ENCODE assay signal across 12 cellular contexts in the genomic region with DNA sequence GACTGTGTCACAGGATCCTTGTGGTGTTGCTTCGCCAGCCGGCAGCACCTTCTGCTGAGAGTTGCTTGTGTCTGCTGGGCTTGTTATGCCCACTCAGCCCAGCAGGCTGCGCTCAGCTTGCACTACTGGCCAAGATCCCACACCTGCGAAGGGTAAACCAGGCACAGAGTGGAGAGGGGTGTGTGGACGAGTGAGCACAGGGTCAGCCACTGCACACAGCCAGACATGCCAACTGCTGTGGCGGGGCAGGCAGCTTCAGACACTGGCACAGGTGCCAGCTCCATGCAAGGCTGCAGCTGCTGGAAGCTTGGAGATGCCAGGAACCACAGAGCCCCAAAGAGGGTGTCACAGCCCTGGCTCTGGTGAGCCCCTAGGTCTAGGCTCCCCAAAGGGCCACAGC.
A peak's percentile ranks its signal among the peaks of the same experiment; 100 is the strongest.
DNase-seq lines count a peak whose midpoint lies in the region; ATAC-seq and TF ChIP-seq lines count a peak whose summit lies in the region.
"Had no signal": no experiment of that assay in that cellular context is flagged by ENCODE, and none has a peak within 500 bp of the region (broad histone marks: within the 10 kb centered on the region; RNA-seq: fewer than 3 reads in every experiment).

No MANE protein-coding gene starts in this region.

- no peaks in the 10 kb centered on the region for H3K36me3 Mint-ChIP-seq in progenitor cell of endocrine pancreas (ENCODE audit: insufficient read depth)

- H3K27ac ChIP-seq in coronary artery (peak overlapping the region; percentile 74 to 84), heart left ventricle (no peak overlapping the region), esophagus muscularis mucosa (replicated peaks in 1 of 4) (no peak overlapping the region)
- H3K27ac ChIP-seq: epithelial cell of prostate had no signal

- TF ChIP-seq POLR2A in heart left ventricle (IDR thresholded peaks at IDR 0.05) (no peak), esophagus muscularis mucosa (IDR thresholded peaks at IDR 0.05; ENCODE audit: low read depth) (no peak)

- H3K9me3 ChIP-seq in Loucy (ENCODE audit: insufficient read depth, low read depth, low read length) (no peaks in the 10 kb centered on the region), heart left ventricle (peaks cover 0 to 3% (median 0%) of the 10 kb centered on the region in 12 donors), esophagus muscularis mucosa (no peaks in the 10 kb centered on the region)

- WGBS in heart left ventricle, 4 donors, result 80 to 89% (median 87%) methylated on average over 3 to 6 of the region's 6 CpGs
- 77% methylated on average over 4 of the region's 6 CpGs for WGBS in esophagus muscularis mucosa

- H3F3A ChIP-seq in Loucy (ENCODE audit: low read depth), result no peaks in the 10 kb centered on the region

- ATAC-seq in heart left ventricle, result no peak
- no peak for ATAC-seq in HG02973 (IDR thresholded peaks at IDR 0.05; ENCODE audit: unreplicated experiment)
- ATAC-seq: activated T-helper 17 cell treated with anti-CD3 and anti-CD28 coated beads, Interleukin-2, amount 50 U/mL, for 72 hours had no signal

- H3K27me3 ChIP-seq in Loucy (ENCODE audit: insufficient read depth, low read length, poor library complexity, severe bottlenecking) (no peaks in the 10 kb centered on the region), heart left ventricle (no peaks in the 10 kb centered on the region), esophagus muscularis mucosa (no peaks in the 10 kb centered on the region)

- H3K9me3 Mint-ChIP-seq in progenitor cell of endocrine pancreas (ENCODE audit: low read depth), result no peaks in the 10 kb centered on the region

- H3K36me3 ChIP-seq in Loucy (ENCODE audit: insufficient read depth, low read length), result no peaks in the 10 kb centered on the region
- no peaks in the 10 kb centered on the region for H3K36me3 ChIP-seq in heart left ventricle
- H3K36me3 ChIP-seq in esophagus muscularis mucosa, result no peaks in the 10 kb centered on the region

- H2AFZ ChIP-seq in Loucy (ENCODE audit: low read length), result no peak overlapping the region

- H3K4me3 Mint-ChIP-seq in progenitor cell of endocrine pancreas (ENCODE audit: low read depth), result no peak overlapping the region
- H3K4me3 Mint-ChIP-seq: activated T-helper 17 cell treated with anti-CD3 and anti-CD28 coated beads, Interleukin-2, amount 50 U/mL, for 72 hours had no signal

- no peak for TF ChIP-seq EP300 in esophagus muscularis mucosa (IDR thresholded peaks at IDR 0.05)

- H4K20me1 ChIP-seq in Loucy (ENCODE audit: insufficient read depth, low read length, poor library complexity, severe bottlenecking), result no peaks in the 10 kb centered on the region

- no peak overlapping the region for H3K27ac Mint-ChIP-seq in progenitor cell of endocrine pancreas
- H3K27ac Mint-ChIP-seq: activated T-helper 17 cell treated with anti-CD3 and anti-CD28 coated beads, Interleukin-2, amount 50 U/mL, for 72 hours had no signal

- no peak overlapping the region for H3K4me2 ChIP-seq in Loucy (ENCODE audit: low read depth, low read length, poor library complexity, severe bottlenecking)

- H3K4me3 ChIP-seq in Loucy (ENCODE audit: low read length, poor library complexity, severe bottlenecking), result no peak overlapping the region
- H3K4me3 ChIP-seq in coronary artery, result no peak overlapping the region
- no peak overlapping the region for H3K4me3 ChIP-seq in heart left ventricle
- no peak overlapping the region for H3K4me3 ChIP-seq in esophagus muscularis mucosa

- TF ChIP-seq CTCF in GM12874 (IDR thresholded peaks at IDR 0.05; ENCODE audit: insufficient read depth, low read depth, low read length) (peak; percentile 72), Loucy (conservative IDR thresholded peaks at IDR 0.05; ENCODE audit: low read length) (peak; percentile 54), coronary artery (IDR thresholded peaks at IDR 0.05) (no peak), progenitor cell of endocrine pancreas (IDR thresholded peaks at IDR 0.05; ENCODE audit: unreplicated experiment) (peak; percentile 53), heart left ventricle (IDR thresholded peaks at IDR 0.05) (no peak), esophagus muscularis mucosa (IDR thresholded peaks at IDR 0.05) (no peak)

- no peaks in the 10 kb centered on the region for H3K27me3 Mint-ChIP-seq in progenitor cell of endocrine pancreas
- H3K27me3 Mint-ChIP-seq: activated T-helper 17 cell treated with anti-CD3 and anti-CD28 coated beads, Interleukin-2, amount 50 U/mL, for 72 hours had no signal

- no peaks in the 10 kb centered on the region for H3K79me2 ChIP-seq in Loucy (ENCODE audit: insufficient read depth, low read length)

- intact Hi-C loops in heart left ventricle (cut with DNase I), result no loop called here
- intact Hi-C loops in esophagus muscularis mucosa (cut with DNase I), result no loop called here

- no peak overlapping the region for H3K9ac ChIP-seq in Loucy (ENCODE audit: low read depth, low read length, poor library complexity, severe bottlenecking)

- DNase-seq in coronary artery (ENCODE audit: low spot score) (no peak), progenitor cell of endocrine pancreas (ENCODE audit: low spot score, unreplicated experiment) (no peak), NCI-H2227 treated with DMSO at 0.1 percent for 48 hours (lab: John Stamatoyannopoulos, UW) (no peak), heart left ventricle (no peak), esophagus muscularis mucosa (ENCODE audit: extremely low spot score) (no peak)
- DNase-seq: stimulated activated CD4-positive, alpha-beta T cell treated with anti-CD3 and anti-CD28 coated beads, Interleukin-15, amount 100 ng/mL, for 24 hours; SW 1271 had no signal

- H3K4me1 ChIP-seq in Loucy (ENCODE audit: insufficient read depth, low read length, poor library complexity, severe bottlenecking) (no peaks in the 10 kb centered on the region), heart left ventricle (peaks cover 0 to 28% (median 5%) of the 10 kb centered on the region in 12 donors), esophagus muscularis mucosa (peaks cover 4 to 45% (median 20%) of the 10 kb centered on the region in 4 donors)

- no peaks in the 10 kb centered on the region for H3K9me2 ChIP-seq in Loucy (replicated peaks; ENCODE audit: low read depth, low read length)

- H3K4me1 Mint-ChIP-seq in progenitor cell of endocrine pancreas (ENCODE audit: low read depth), result no peaks in the 10 kb centered on the region
- H3K4me1 Mint-ChIP-seq: activated T-helper 17 cell treated with anti-CD3 and anti-CD28 coated beads, Interleukin-2, amount 50 U/mL, for 72 hours had no signal

Comparison
In these comparisons a context has a peak if more than half of its experiments do, and no peak if none do; other contexts are left out.
1. CTCF ChIP-seq: peak in GM12874 (single experiment), Loucy (single experiment) and progenitor cell of endocrine pancreas (single experiment); none in coronary artery (single experiment), heart left ventricle (0 of 12) and esophagus muscularis mucosa (0 of 3).
2. H3K27ac ChIP-seq: peak in coronary artery (2 of 2); none in heart left ventricle (0 of 12) and esophagus muscularis mucosa (0 of 4).